ENCODE assay signal across 11 cellular contexts in the genomic region with DNA sequence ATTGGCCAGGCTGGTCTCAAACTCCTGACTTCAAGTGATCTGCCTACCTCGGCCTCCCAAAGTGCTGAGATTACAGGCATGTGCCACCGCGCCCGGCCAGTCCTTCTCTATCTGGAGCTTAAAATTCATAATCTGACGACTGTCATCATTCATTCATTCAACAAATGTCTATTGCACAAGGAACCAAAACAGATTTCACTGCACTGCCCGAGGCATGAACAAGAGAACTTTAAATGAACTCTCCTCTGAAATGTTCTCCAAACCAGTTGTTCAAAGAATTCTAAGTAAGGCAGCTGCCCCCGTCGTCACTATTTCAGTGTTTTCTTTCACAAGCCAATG.
"Had no signal": no experiment of that assay in that cellular context is flagged by ENCODE, and none has a peak within 500 bp of the region (broad histone marks: within the 10 kb centered on the region; RNA-seq: fewer than 3 reads in every experiment).

No MANE protein-coding gene starts in this region.

- DNase-seq: activated CD8-positive, alpha-beta memory T cell treated with anti-CD3 and anti-CD28 coated beads for 24 hours; left ventricle myocardium inferior; spleen; stomach had no signal

- H3K9me3 ChIP-seq: adrenal gland, left ventricle myocardium inferior, sigmoid colon, spleen, stomach, testis had no signal

- H3K27ac Mint-ChIP-seq: WTC11 had no signal

- H3K4me3 ChIP-seq: adrenal gland, dorsolateral prefrontal cortex, left ventricle myocardium inferior, sigmoid colon, stomach, testis had no signal

- H3K9me3 Mint-ChIP-seq: activated T-helper 1 cell treated with anti-CD3 and anti-CD28 coated beads, Interleukin-12 subunit alpha, Interleukin-12 subunit beta, Interleukin-2, Interleukin-4 antibody, amounts not matched to agents 30 ng/mL and 10 ng/mL and 1 ng/mL, durations not matched to agents 14 hours and 24 hours and 36 hours; WTC11 had no signal

- H3K36me3 Mint-ChIP-seq: WTC11 had no signal

- H3K27me3 ChIP-seq: adrenal gland, dorsolateral prefrontal cortex, sigmoid colon, spleen, testis had no signal

- H3K36me3 ChIP-seq: adrenal gland, left ventricle myocardium inferior, sigmoid colon, spleen, stomach had no signal

- H3K27ac ChIP-seq: adrenal gland, dorsolateral prefrontal cortex, stomach, testis had no signal

- H3K4me1 ChIP-seq: adrenal gland, testis had no signal

- H3K4me3 Mint-ChIP-seq: activated T-helper 1 cell treated with anti-CD3 and anti-CD28 coated beads, Interleukin-12 subunit alpha, Interleukin-12 subunit beta, Interleukin-2, Interleukin-4 antibody, amounts not matched to agents 30 ng/mL and 10 ng/mL and 1 ng/mL, durations not matched to agents 14 hours and 24 hours and 36 hours; endodermal cell; WTC11 had no signal
